In the genomic region with DNA sequence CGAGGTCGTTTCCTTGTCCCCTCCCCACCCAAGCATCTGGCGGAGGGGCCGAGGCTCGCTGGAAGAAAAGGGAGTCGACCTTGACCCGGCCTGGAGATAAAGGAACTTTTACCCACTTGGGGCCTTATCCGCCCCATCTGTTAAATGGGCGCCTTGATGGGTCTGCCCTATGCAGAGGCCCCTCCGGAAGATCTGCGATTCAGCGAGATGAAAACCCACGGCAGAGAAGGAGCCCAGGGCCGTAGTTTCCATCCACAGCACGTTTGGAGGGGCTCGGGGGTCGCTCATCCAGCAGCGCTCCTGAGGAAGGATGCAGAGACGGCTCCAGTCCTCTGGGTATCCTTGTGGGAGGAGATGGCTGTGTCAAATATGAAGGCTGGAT, we compare ENCODE assay signal across 13 cellular contexts. TPM values are rescaled to one million over a fixed set of nuclear protein-coding genes. Genes with fewer than 3 reads are reported as not detected.
DNase-seq lines count a peak whose midpoint lies in the region; ATAC-seq and TF ChIP-seq lines count a peak whose summit lies in the region.
"Had no signal": no experiment of that assay in that cellular context is flagged by ENCODE, and none has a peak within 500 bp of the region (broad histone marks: within the 10 kb centered on the region; RNA-seq: fewer than 3 reads in every experiment).

No MANE protein-coding gene starts in this region.

- H3K27me3 ChIP-seq in body of pancreas: no peaks in the 10 kb centered on the region
- no peaks in the 10 kb centered on the region for H3K27me3 ChIP-seq in lung (ENCODE audit: control insufficient read depth, insufficient read depth)
- no peaks in the 10 kb centered on the region for H3K27me3 ChIP-seq in vagina

- H3K4me1 ChIP-seq in body of pancreas (peaks cover 62% of the 10 kb centered on the region), lung (ENCODE audit: control insufficient read depth in 2 of 2, insufficient read depth in 2 of 2, low read length in 2 of 2) (no peaks in the 10 kb centered on the region), vagina (peaks cover 9% of the 10 kb centered on the region)

- TF ChIP-seq CTCF in body of pancreas (IDR thresholded peaks at IDR 0.05) (no peak), lung (IDR thresholded peaks at IDR 0.05; ENCODE audit: control extremely low read depth, extremely low read depth) (no peak), vagina (IDR thresholded peaks at IDR 0.05) (no peak)

- ATAC-seq in stimulated activated naive CD8-positive, alpha-beta T cell treated with anti-CD3 and anti-CD28 coated beads, Interleukin-15, Interleukin-2, amounts not matched to agents 100 U/mL and 50 U/mL, for 24 hours: no peak
- ATAC-seq in body of pancreas (no peak), lung (ENCODE audit: insufficient read depth, low FRiP score) (no peak)

- no peaks in the 10 kb centered on the region for H3K36me3 ChIP-seq in body of pancreas (replicated peaks in 1 of 2; ENCODE audit: insufficient read depth in 1 of 2, low read depth in 2 of 2)
- no peaks in the 10 kb centered on the region for H3K36me3 ChIP-seq in lung (ENCODE audit: control insufficient read depth in 2 of 2, insufficient read depth in 2 of 2, low read length in 2 of 2)
- no peaks in the 10 kb centered on the region for H3K36me3 ChIP-seq in vagina
- H3K36me3 ChIP-seq: brain microvascular endothelial cell, SJSA1 had no signal

- DNase-seq in stimulated activated naive CD8-positive, alpha-beta T cell treated with anti-CD3 and anti-CD28 coated beads, Interleukin-15, Interleukin-2, amounts not matched to agents 100 U/mL and 50 U/mL, for 24 hours: no peak
- no peak for DNase-seq in body of pancreas
- DNase-seq in lung (ENCODE audit: low spot score): no peak
- DNase-seq in vagina (ENCODE audit: extremely low spot score in 2 of 2): no peak
- no peak for DNase-seq in stimulated activated CD4-positive, alpha-beta T cell treated with anti-CD3 and anti-CD28 coated beads, Interleukin-12 subunit alpha, Interleukin-12 subunit beta, amount 100 ng/mL, for 4 hours
- no peak for DNase-seq in DMS 273 treated with DMSO at 0.1 percent for 48 hours (lab: John Stamatoyannopoulos, UW)
- DNase-seq in hypothalamus (lab: John Stamatoyannopoulos, UW): no peak
- DNase-seq: brain microvascular endothelial cell, foreskin fibroblast, NCI-H187 treated with DMSO at 0.1 percent for 48 hours had no signal

- H3K4me3 ChIP-seq in body of pancreas: peak overlapping the region; percentile 25 to 26
- H3K4me3 ChIP-seq in lung: peak overlapping the region; percentile 18
- peak overlapping the region; percentile 19 to 37 for H3K4me3 ChIP-seq in vagina
- H3K4me3 ChIP-seq: SJSA1 had no signal

- H3K9me3 ChIP-seq in body of pancreas (no peaks in the 10 kb centered on the region), lung (ENCODE audit: control insufficient read depth in 2 of 2, insufficient read depth in 1 of 2, low read length in 1 of 2) (no peaks in the 10 kb centered on the region), vagina (no peaks in the 10 kb centered on the region)
- H3K9me3 ChIP-seq: SJSA1 had no signal

- WGBS in body of pancreas, 2 donors: 29 to 54% methylated on average over 10 to 19 of the region's 19 CpGs
- WGBS in lung, 2 donors: 41 to 56% methylated on average over 19 of the region's 19 CpGs

- H3K4me1 Mint-ChIP-seq in stimulated activated naive CD8-positive, alpha-beta T cell treated with anti-CD3 and anti-CD28 coated beads, Interleukin-15, Interleukin-2, amounts not matched to agents 100 ng/mL and 50 ng/mL, for 24 hours (ENCODE audit: low read depth): peaks cover 18% of the 10 kb centered on the region

- intact Hi-C loops in body of pancreas (cut with DNase I): loop anchor here (10.0 kb wide), 1 partner anchor 78 kb away; no protein-coding TSS in a partner anchor
- intact Hi-C loops in vagina (cut with DNase I): no loop called here

- H3K27me3 Mint-ChIP-seq in stimulated activated naive CD8-positive, alpha-beta T cell treated with anti-CD3 and anti-CD28 coated beads, Interleukin-15, Interleukin-2, amounts not matched to agents 100 ng/mL and 50 ng/mL, for 24 hours: peaks cover 16% of the 10 kb centered on the region

- H3K36me3 Mint-ChIP-seq in stimulated activated naive CD8-positive, alpha-beta T cell treated with anti-CD3 and anti-CD28 coated beads, Interleukin-15, Interleukin-2, amounts not matched to agents 100 ng/mL and 50 ng/mL, for 24 hours (ENCODE audit: low read depth): no peaks in the 10 kb centered on the region

- TF ChIP-seq POLR2A in body of pancreas (IDR thresholded peaks at IDR 0.05) (no peak), vagina (IDR thresholded peaks at IDR 0.05) (no peak)

- no peaks in the 10 kb centered on the region for H3K9me3 Mint-ChIP-seq in stimulated activated naive CD8-positive, alpha-beta T cell treated with anti-CD3 and anti-CD28 coated beads, Interleukin-15, Interleukin-2, amounts not matched to agents 100 ng/mL and 50 ng/mL, for 24 hours

- peak overlapping the region; percentile 78 to 88 (median 83) for H3K27ac ChIP-seq in body of pancreas
- H3K27ac ChIP-seq in lung (ENCODE audit: low read depth in 1 of 2, low read length in 1 of 2): no peak overlapping the region
- H3K27ac ChIP-seq in vagina: no peak overlapping the region
- H3K27ac ChIP-seq: brain microvascular endothelial cell, SJSA1 had no signal

- H3K27ac Mint-ChIP-seq in stimulated activated naive CD8-positive, alpha-beta T cell treated with anti-CD3 and anti-CD28 coated beads, Interleukin-15, Interleukin-2, amounts not matched to agents 100 ng/mL and 50 ng/mL, for 24 hours: no peak overlapping the region

- H3K4me3 Mint-ChIP-seq in stimulated activated naive CD8-positive, alpha-beta T cell treated with anti-CD3 and anti-CD28 coated beads, Interleukin-15, Interleukin-2, amounts not matched to agents 100 ng/mL and 50 ng/mL, for 24 hours: peak overlapping the region; percentile 63

RNA-seq across cellular contexts. Expression of a gene that starts 0.5 kb away (rescaled TPM):
- total RNA-seq in body of pancreas (10 to 100 TPM in 1 of 2 donors, 1 to 10 TPM in 1; 9.9 to 12.7 TPM), lung (10 to 100 TPM in 1 of 2 donors, 1 to 10 TPM in 1; 6.5 to 20.2 TPM), vagina (0.25 TPM)
- polyA plus RNA-seq in lung: 1 to 10 TPM; 1.5 to 5.2 TPM
- polyA plus RNA-seq: BJ had no signal

RNA-seq across cellular contexts. Expression of a gene that starts 53.8 kb away (rescaled TPM):
- total RNA-seq in body of pancreas (10 to 100 TPM; 14.0 to 32.3 TPM), lung (10 to 100 TPM; 18.7 to 21.4 TPM), vagina (11.3 TPM)
- 1 to 10 TPM; 5.2 to 6.9 TPM for polyA plus RNA-seq in lung

Comparison
In these comparisons a context has a peak if more than half of its experiments do, and no peak if none do; other contexts are left out.
1. H3K27ac ChIP-seq: peak in body of pancreas (4 of 4); none in lung (0 of 2) and vagina (single experiment).
2. Peak in every context shown above with its lines, with median percentiles within 50 percentile points of each other: H3K4me3 ChIP-seq.